Comparison of ENCODE assay signal across 2 cellular contexts in the genomic region with DNA sequence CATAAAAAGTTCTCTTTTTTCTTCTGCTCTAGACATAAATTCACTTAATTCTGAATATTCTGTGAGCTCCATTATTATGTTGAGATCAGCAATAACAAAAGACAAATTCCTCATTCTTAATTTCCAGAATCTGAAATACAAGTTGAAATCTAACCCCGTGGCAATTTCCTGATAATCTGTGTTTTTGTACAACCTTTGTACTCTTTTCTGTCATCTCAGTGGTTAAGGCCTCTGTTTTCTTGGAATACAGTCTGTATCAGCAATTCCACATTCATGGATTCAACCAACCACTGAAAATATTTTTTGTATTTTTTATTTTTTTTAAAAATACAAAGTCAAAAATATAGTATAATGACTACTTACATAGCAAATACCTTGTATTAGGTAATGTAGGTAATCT.
TF ChIP-seq lines count a peak whose summit lies in the region.

No MANE protein-coding gene starts in this region.

TF ChIP-seq in A549, 52 proteins besides CTCF, POLR2A, EP300 and RAD21:
- TF ChIP-seq, protein P1, sequence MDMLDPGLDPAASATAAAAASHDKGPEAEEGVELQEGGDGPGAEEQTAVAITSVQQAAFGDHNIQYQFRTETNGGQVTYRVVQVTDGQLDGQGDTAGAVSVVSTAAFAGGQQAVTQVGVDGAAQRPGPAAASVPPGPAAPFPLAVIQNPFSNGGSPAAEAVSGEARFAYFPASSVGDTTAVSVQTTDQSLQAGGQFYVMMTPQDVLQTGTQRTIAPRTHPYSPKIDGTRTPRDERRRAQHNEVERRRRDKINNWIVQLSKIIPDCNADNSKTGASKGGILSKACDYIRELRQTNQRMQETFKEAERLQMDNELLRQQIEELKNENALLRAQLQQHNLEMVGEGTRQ (IDR thresholded peaks at IDR 0.05) = no peak
- TF ChIP-seq MAFK (IDR thresholded peaks at IDR 0.05; ENCODE audit: partially characterized antibody) = peak; percentile 24

TF ChIP-seq in K562, 482 proteins besides CTCF, POLR2A, EP300 and RAD21:
- TF ChIP-seq ZNF316 (IDR thresholded peaks at IDR 0.05) = peak; percentile 40; the same call in 1 of the 2 replicates
- TF ChIP-seq BMI1 (IDR thresholded peaks at IDR 0.05; ENCODE audit: low read length) = no peak
- 0 out of 2 replicates have a peak, but pooled peaks have one; percentile 5 for TF ChIP-seq MAFG (tag; conservative IDR thresholded peaks at IDR 0.05)
